ENCODE assay signal across 8 cellular contexts in genomic region chr11:124798991-124799383, GRCh38. TPM values are rescaled to one million over a fixed set of nuclear protein-coding genes. Genes with fewer than 3 reads are reported as not detected.
A peak's percentile ranks its signal among the peaks of the same experiment; 100 is the strongest.
DNase-seq lines count a peak whose midpoint lies in the region; ATAC-seq and TF ChIP-seq lines count a peak whose summit lies in the region.

No MANE protein-coding gene starts in this region.

- peaks cover 28 to 49% (median 29%) of the 10 kb centered on the region in 3 donors for H3K4me1 Mint-ChIP-seq in CD8-positive, alpha-beta memory T cell

- H3K9me3 Mint-ChIP-seq in CD8-positive, alpha-beta memory T cell: no peaks in the 10 kb centered on the region

- H3K27ac ChIP-seq in CD8-positive, alpha-beta memory T cell (ENCODE audit: low read depth, low read length): peak overlapping the region; percentile 94
- H3K27ac ChIP-seq in VCaP: peak overlapping the region; percentile 98
- peak overlapping the region in 3 of 4 donors; percentile 95 to 99 (median 97) for H3K27ac ChIP-seq in gastroesophageal sphincter
- peak overlapping the region; percentile 95 for H3K27ac ChIP-seq in skeletal muscle tissue (ENCODE audit: low read depth, low read length)

- 0 to 3% methylated on average over 10 of the region's 10 CpGs for WGBS in gastroesophageal sphincter (ENCODE audit: low coverage in 1 of 2), 2 donors

- TF ChIP-seq CTCF in VCaP (conservative IDR thresholded peaks at IDR 0.05) (no peak), gastroesophageal sphincter (IDR thresholded peaks at IDR 0.05) (no peak)

- TF ChIP-seq POLR2A in gastroesophageal sphincter (IDR thresholded peaks at IDR 0.05): no peak

- peak overlapping the region; percentile 84 to 100 (median 96) for H3K27ac Mint-ChIP-seq in CD8-positive, alpha-beta memory T cell

- H3K4me3 Mint-ChIP-seq in CD8-positive, alpha-beta memory T cell: peak overlapping the region; percentile 91 to 97 (median 93)

- peak overlapping the region; percentile 95 for H3K4me3 ChIP-seq in CD8-positive, alpha-beta memory T cell (ENCODE audit: low read length)
- H3K4me3 ChIP-seq in gastroesophageal sphincter: peak overlapping the region; percentile 81 to 99
- H3K4me3 ChIP-seq in skeletal muscle tissue (ENCODE audit: low read length in 3 of 3): peak overlapping the region; percentile 82 to 92 (median 86)

- H3K27me3 ChIP-seq in CD8-positive, alpha-beta memory T cell (ENCODE audit: insufficient read depth, low read length, poor library complexity, severe bottlenecking): no peaks in the 10 kb centered on the region
- no peaks in the 10 kb centered on the region for H3K27me3 ChIP-seq in gastroesophageal sphincter
- no peaks in the 10 kb centered on the region for H3K27me3 ChIP-seq in skeletal muscle tissue (ENCODE audit: control insufficient read depth in 3 of 3, insufficient read depth in 3 of 3, low read length in 3 of 3)

- no peaks in the 10 kb centered on the region for H3K9me3 ChIP-seq in CD8-positive, alpha-beta memory T cell (ENCODE audit: low read length)
- H3K9me3 ChIP-seq in gastroesophageal sphincter (no peaks in the 10 kb centered on the region), skeletal muscle tissue (ENCODE audit: control insufficient read depth in 3 of 3, low read length in 3 of 3) (no peaks in the 10 kb centered on the region)

- H3K36me3 ChIP-seq in CD8-positive, alpha-beta memory T cell (ENCODE audit: insufficient read depth, low read length): no peaks in the 10 kb centered on the region
- no peaks in the 10 kb centered on the region for H3K36me3 ChIP-seq in gastroesophageal sphincter
- peaks cover 0 to 4% (median 0%) of the 10 kb centered on the region in 3 donors for H3K36me3 ChIP-seq in skeletal muscle tissue (ENCODE audit: control insufficient read depth in 3 of 3, insufficient read depth in 3 of 3, low read length in 3 of 3)

- POLR2A ChIA-PET in CD8-positive, alpha-beta memory T cell (lab: Charles Lee): interaction anchor here (1.7 kb wide), 1 partner anchor 52 kb away, joined by 6 read pairs; no protein-coding TSS in a partner anchor

- CTCF ChIA-PET in CD8-positive, alpha-beta memory T cell (lab: Charles Lee): interaction anchor here (0.9 to 4.5 kb wide), 7 partner anchors 16 to 155 kb away, joined by 3 to 40 read pairs (median 5); partner anchors contain the start of gene ROBO3

- peak; percentile 8 for ATAC-seq in GM19324 (IDR thresholded peaks at IDR 0.05; ENCODE audit: low FRiP score, unreplicated experiment)
- ATAC-seq in HG03378 (IDR thresholded peaks at IDR 0.05; ENCODE audit: unreplicated experiment): peak; percentile 26
- ATAC-seq in gastroesophageal sphincter: no peak

- peak overlapping the region; percentile 73 to 90 (median 89) for H3K9ac ChIP-seq in skeletal muscle tissue (ENCODE audit: low read depth in 1 of 3, low read length in 3 of 3)

- no peak for TF ChIP-seq EP300 in gastroesophageal sphincter (IDR thresholded peaks at IDR 0.05)

- H3K4me1 ChIP-seq in CD8-positive, alpha-beta memory T cell (ENCODE audit: insufficient read depth, low read length): peaks cover 29% of the 10 kb centered on the region
- peaks cover 4 to 47% (median 21%) of the 10 kb centered on the region in 3 donors for H3K4me1 ChIP-seq in gastroesophageal sphincter
- H3K4me1 ChIP-seq in skeletal muscle tissue (ENCODE audit: control insufficient read depth in 3 of 3, insufficient read depth in 3 of 3, low read length in 3 of 3): peaks cover 11 to 18% (median 14%) of the 10 kb centered on the region in 3 donors

- peaks cover 0 to 2% of the 10 kb centered on the region in 2 donors for H3K27me3 Mint-ChIP-seq in CD8-positive, alpha-beta memory T cell

- DNase-seq in CD8-positive, alpha-beta memory T cell: no peak
- no peak for DNase-seq in SHP77 treated with DMSO at 0.1 percent for 48 hours (lab: John Stamatoyannopoulos, UW)
- DNase-seq in activated CD8-positive, alpha-beta memory T cell treated with anti-CD3 and anti-CD28 coated beads, Interleukin-2, amount 50 U/mL, for 48 hours: no peak

- peaks cover 0 to 6% (median 1%) of the 10 kb centered on the region in 3 donors for H3K36me3 Mint-ChIP-seq in CD8-positive, alpha-beta memory T cell

RNA-seq across cellular contexts. Expression of gene MSANTD2, which starts 1.2 kb away (rescaled TPM):
- total RNA-seq in CD8-positive, alpha-beta memory T cell: 10 to 100 TPM; 12.3 to 13.2 TPM
- polyA plus RNA-seq in CD8-positive, alpha-beta memory T cell: 4.4 TPM
- total RNA-seq in gastroesophageal sphincter (10 to 100 TPM in 3 of 4 donors, 1 to 10 TPM in 1; 7.0 to 34.9 (median 13.0) TPM), skeletal muscle tissue (9.4 TPM)

RNA-seq across cellular contexts. Expression of gene ESAM, which starts 36.9 kb away (rescaled TPM):
- under 1 TPM; 0.35 to 0.77 TPM for total RNA-seq in CD8-positive, alpha-beta memory T cell
- polyA plus RNA-seq in CD8-positive, alpha-beta memory T cell: not detected
- total RNA-seq in gastroesophageal sphincter: 10 to 100 TPM in 3 of 4 donors, 1 to 10 TPM in 1; 9.8 to 38.4 (median 22.4) TPM
- 9.4 TPM for total RNA-seq in skeletal muscle tissue

RNA-seq across cellular contexts. Expression of gene VSIG2, which starts 46.9 kb away (rescaled TPM):
- under 1 TPM; 0.24 to 0.40 TPM for total RNA-seq in CD8-positive, alpha-beta memory T cell
- not detected for polyA plus RNA-seq in CD8-positive, alpha-beta memory T cell
- total RNA-seq in gastroesophageal sphincter: 1 to 10 TPM in 2 of 4 donors, under 1 TPM in 1, not detected in 1; 0.58 to 3.2 (median 1.2) TPM
- total RNA-seq in skeletal muscle tissue: not detected

RNA-seq across cellular contexts. Expression of gene NRGN, which starts 59.2 kb away (rescaled TPM):
- 1 to 10 TPM; 4.6 to 6.4 TPM for total RNA-seq in CD8-positive, alpha-beta memory T cell
- polyA plus RNA-seq in CD8-positive, alpha-beta memory T cell: not detected
- total RNA-seq in gastroesophageal sphincter: 1 to 10 TPM in 3 of 4 donors, under 1 TPM in 1; 0.66 to 2.4 (median 1.8) TPM
- not detected for total RNA-seq in skeletal muscle tissue
